In genomic region chr16:17345043-17345442, GRCh38 we compare ENCODE assay signal across 10 cellular contexts.
DNase-seq lines count a peak whose midpoint lies in the region; ATAC-seq and TF ChIP-seq lines count a peak whose summit lies in the region.
"Had no signal": no experiment of that assay in that cellular context is flagged by ENCODE, and none has a peak within 500 bp of the region (broad histone marks: within the 10 kb centered on the region; RNA-seq: fewer than 3 reads in every experiment).

No MANE protein-coding gene starts in this region.

- no peaks in the 10 kb centered on the region for H3K27me3 ChIP-seq in gastroesophageal sphincter

- no peaks in the 10 kb centered on the region for H3K27me3 Mint-ChIP-seq in T-helper 1 cell treated with Interleukin-12 subunit alpha and Interleukin-12 subunit beta and Interleukin-4 antibody, amounts not matched to agents 30 μg/mL and 1 μg/mL, for 36 hours (ENCODE audit: low read depth)
- no peaks in the 10 kb centered on the region for H3K27me3 Mint-ChIP-seq in stimulated activated memory B cell treated with anti-CD40 and anti-IgM and Interleukin-4, amounts not matched to agents 10 μg/mL and 1 μg/mL and 100 μg/mL, for 72 hours

- H3K9me3 Mint-ChIP-seq in T-helper 1 cell treated with Interleukin-12 subunit alpha and Interleukin-12 subunit beta and Interleukin-4 antibody, amounts not matched to agents 30 μg/mL and 1 μg/mL, for 36 hours = no peaks in the 10 kb centered on the region
- H3K9me3 Mint-ChIP-seq in stimulated activated memory B cell treated with anti-CD40 and anti-IgM and Interleukin-4, amounts not matched to agents 10 μg/mL and 1 μg/mL and 100 μg/mL, for 72 hours = no peaks in the 10 kb centered on the region

- peak; percentile 90 for ATAC-seq in gastroesophageal sphincter
- ATAC-seq in stimulated activated memory B cell treated with anti-CD40 and anti-IgM and Interleukin-4, amounts not matched to agents 10 μg/mL and 1 μg/mL and 100 μg/mL, for 72 hours = no peak
- ATAC-seq in GM18505 (IDR thresholded peaks at IDR 0.05; ENCODE audit: unreplicated experiment) = no peak
- ATAC-seq in GM21515 (IDR thresholded peaks at IDR 0.05; ENCODE audit: unreplicated experiment) = no peak
- ATAC-seq: K562, SK-N-SH treated with all-trans-retinoic acid at 6 μM for 48 hours had no signal

- peaks cover 30% of the 10 kb centered on the region for H3K36me3 Mint-ChIP-seq in T-helper 1 cell treated with Interleukin-12 subunit alpha and Interleukin-12 subunit beta and Interleukin-4 antibody, amounts not matched to agents 30 μg/mL and 1 μg/mL, for 36 hours (ENCODE audit: low read depth)
- H3K36me3 Mint-ChIP-seq in stimulated activated memory B cell treated with anti-CD40 and anti-IgM and Interleukin-4, amounts not matched to agents 10 μg/mL and 1 μg/mL and 100 μg/mL, for 72 hours = peaks cover 19% of the 10 kb centered on the region

- WGBS in gastroesophageal sphincter (ENCODE audit: low coverage in 1 of 2), 2 donors = 18% methylated on average over 5 of the region's 5 CpGs; no CpG with 5 or more reads in 1 of the 2 donors

- H3K4me1 ChIP-seq in gastroesophageal sphincter = peaks cover 23 to 81% (median 39%) of the 10 kb centered on the region in 3 donors

- peak overlapping the region; percentile 83 to 97 (median 92) for H3K27ac ChIP-seq in gastroesophageal sphincter

- DNase-seq in NK-92 treated with Interleukin-12 subunit alpha and Interleukin-12 subunit beta, amount 100 ng/mL, for 24 hours (lab: John Stamatoyannopoulos, UW) = peak; percentile 54
- no peak for DNase-seq in NK-92 (lab: John Stamatoyannopoulos, UW; ENCODE audit: unreplicated experiment)
- DNase-seq in cortex of kidney (lab: John Stamatoyannopoulos, UW) = no peak

- peaks cover 88% of the 10 kb centered on the region for H3K4me1 Mint-ChIP-seq in T-helper 1 cell treated with Interleukin-12 subunit alpha and Interleukin-12 subunit beta and Interleukin-4 antibody, amounts not matched to agents 30 μg/mL and 1 μg/mL, for 36 hours (ENCODE audit: low read depth)
- peaks cover 76% of the 10 kb centered on the region for H3K4me1 Mint-ChIP-seq in stimulated activated memory B cell treated with anti-CD40 and anti-IgM and Interleukin-4, amounts not matched to agents 10 μg/mL and 1 μg/mL and 100 μg/mL, for 72 hours

- H3K9me3 ChIP-seq in gastroesophageal sphincter = no peaks in the 10 kb centered on the region

- peak; percentile 8 for TF ChIP-seq EP300 in gastroesophageal sphincter (IDR thresholded peaks at IDR 0.05)

- peak overlapping the region; percentile 31 for H3K4me3 Mint-ChIP-seq in T-helper 1 cell treated with Interleukin-12 subunit alpha and Interleukin-12 subunit beta and Interleukin-4 antibody, amounts not matched to agents 30 μg/mL and 1 μg/mL, for 36 hours
- H3K4me3 Mint-ChIP-seq in stimulated activated memory B cell treated with anti-CD40 and anti-IgM and Interleukin-4, amounts not matched to agents 10 μg/mL and 1 μg/mL and 100 μg/mL, for 72 hours = no peak overlapping the region

- H3K27ac Mint-ChIP-seq in T-helper 1 cell treated with Interleukin-12 subunit alpha and Interleukin-12 subunit beta and Interleukin-4 antibody, amounts not matched to agents 30 μg/mL and 1 μg/mL, for 36 hours = peak overlapping the region; percentile 87
- peak overlapping the region; percentile 97 for H3K27ac Mint-ChIP-seq in stimulated activated memory B cell treated with anti-CD40 and anti-IgM and Interleukin-4, amounts not matched to agents 10 μg/mL and 1 μg/mL and 100 μg/mL, for 72 hours

- no peaks in the 10 kb centered on the region for H3K36me3 ChIP-seq in gastroesophageal sphincter

- no peak for TF ChIP-seq POLR2A in gastroesophageal sphincter (IDR thresholded peaks at IDR 0.05)
- TF ChIP-seq POLR2A in GM18505 (IDR thresholded peaks at IDR 0.05; ENCODE audit: borderline replicate concordance, extremely low read depth, insufficient read depth, insufficient read length) = no peak

- H3K4me3 ChIP-seq in gastroesophageal sphincter = no peak overlapping the region
- H3K4me3 ChIP-seq: K562 had no signal

- TF ChIP-seq CTCF in gastroesophageal sphincter (IDR thresholded peaks at IDR 0.05) = peak in 1 of 4 experiments; percentile 37
